In the genomic region with DNA sequence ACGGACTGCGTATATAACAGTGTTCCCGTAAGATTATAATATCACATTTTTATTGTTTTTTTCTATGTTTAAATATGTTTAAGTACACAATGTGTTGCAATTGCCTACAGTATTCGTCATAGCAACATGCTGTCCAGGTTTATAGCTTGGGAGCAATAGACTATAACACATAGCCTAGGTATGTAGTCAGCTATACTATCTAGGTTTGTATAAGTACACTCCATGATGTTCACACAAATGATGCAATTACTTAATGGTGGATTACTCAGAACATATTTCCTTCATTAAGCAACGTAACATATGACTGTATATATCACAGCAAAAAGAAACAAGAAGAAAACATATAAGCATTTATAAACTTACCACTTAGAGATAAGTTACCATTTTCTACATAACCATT, we compare ENCODE assay signal across 23 cellular contexts.
DNase-seq lines count a peak whose midpoint lies in the region; ATAC-seq, FAIRE-seq and TF ChIP-seq lines count a peak whose summit lies in the region.
"Had no signal": no experiment of that assay in that cellular context is flagged by ENCODE, and none has a peak within 500 bp of the region (broad histone marks: within the 10 kb centered on the region; RNA-seq: fewer than 3 reads in every experiment).

No MANE protein-coding gene starts in this region.

- H3K4me3 ChIP-seq in breast epithelium: no peak overlapping the region
- H3K4me3 ChIP-seq in epithelial cell of esophagus (ENCODE audit: low read length): no peak overlapping the region
- no peak overlapping the region for H3K4me3 ChIP-seq in keratinocyte (ENCODE audit: control insufficient read depth in 2 of 3, extremely low read depth in 1 of 3, insufficient read depth in 2 of 3, low read depth in 1 of 3, low read length in 3 of 3)
- no peak overlapping the region for H3K4me3 ChIP-seq in aorta (ENCODE audit: low read length in 2 of 2)
- H3K4me3 ChIP-seq: BLaER1, GM12878, HAP-1 had no signal

- H3K4me3 Mint-ChIP-seq in MCF 10A (ENCODE audit: unreplicated experiment): no peak overlapping the region
- H3K4me3 Mint-ChIP-seq: B cell; CD4-positive, CD25-positive, alpha-beta regulatory T cell; CD8-positive, alpha-beta T cell; HFFc6 had no signal

- CTCF ChIA-PET in MCF 10A (lab: Yijun Ruan, JAX): no interaction called here

- no peaks in the 10 kb centered on the region for H3K79me2 ChIP-seq in keratinocyte (ENCODE audit: control insufficient read depth, insufficient read depth, low read length)

- H3K9me1 ChIP-seq in keratinocyte (ENCODE audit: control insufficient read depth, extremely low read depth, insufficient read depth, low read length): no peaks in the 10 kb centered on the region

- H3K27me3 Mint-ChIP-seq in MCF 10A (ENCODE audit: insufficient read depth, unreplicated experiment): peaks cover 23% of the 10 kb centered on the region
- H3K27me3 Mint-ChIP-seq: B cell; CD4-positive, CD25-positive, alpha-beta regulatory T cell had no signal

- DNase-seq in MCF 10A (ENCODE audit: unreplicated experiment): peak; percentile 8
- DNase-seq in breast epithelium (ENCODE audit: low spot score in 2 of 2): no peak
- peak; percentile 87 for DNase-seq in epithelial cell of esophagus (ENCODE audit: low read depth)
- peak; percentile 21 for DNase-seq in keratinocyte (ENCODE audit: low read depth, low spot score)
- no peak for DNase-seq in amniotic stem cell (lab: John Stamatoyannopoulos, UW)
- DNase-seq in aorta: no peak
- DNase-seq: Caco-2; CD4-positive, CD25-positive, alpha-beta regulatory T cell; CD8-positive, alpha-beta T cell; DMS153; DND-41; GDM1; GOT3; HFFc6 had no signal

- H3K9me3 ChIP-seq in breast epithelium (no peaks in the 10 kb centered on the region), keratinocyte (ENCODE audit: control insufficient read depth, low read depth, low read length) (no peaks in the 10 kb centered on the region), aorta (ENCODE audit: control insufficient read depth, low read length) (peaks cover 4% of the 10 kb centered on the region)
- H3K9me3 ChIP-seq: BLaER1, Caco-2, HAP-1 had no signal

- WGBS in aorta, 2 donors: 83 to 87% methylated on average over 5 of the region's 5 CpGs

- H3K27ac Mint-ChIP-seq in MCF 10A (ENCODE audit: low read depth, unreplicated experiment): no peak overlapping the region
- H3K27ac Mint-ChIP-seq: B cell; CD4-positive, CD25-positive, alpha-beta regulatory T cell; CD8-positive, alpha-beta T cell; HFFc6 had no signal

- H3K27me3 ChIP-seq in breast epithelium: no peaks in the 10 kb centered on the region
- H3K27me3 ChIP-seq in keratinocyte (ENCODE audit: control insufficient read depth, extremely low read depth, insufficient read depth, low read length): no peaks in the 10 kb centered on the region
- H3K27me3 ChIP-seq in aorta (ENCODE audit: control insufficient read depth in 1 of 2, insufficient read depth in 2 of 2, low read length in 1 of 2): no peaks in the 10 kb centered on the region
- H3K27me3 ChIP-seq: BLaER1 had no signal

- no peaks in the 10 kb centered on the region for H3K36me3 Mint-ChIP-seq in MCF 10A (ENCODE audit: insufficient read depth, unreplicated experiment)
- H3K36me3 Mint-ChIP-seq: CD4-positive, CD25-positive, alpha-beta regulatory T cell; CD8-positive, alpha-beta T cell had no signal

- no peaks in the 10 kb centered on the region for H3K4me1 ChIP-seq in breast epithelium
- peaks cover 9% of the 10 kb centered on the region for H3K4me1 ChIP-seq in keratinocyte (ENCODE audit: control insufficient read depth, extremely low read depth, insufficient read depth, low read length)
- no peaks in the 10 kb centered on the region for H3K4me1 ChIP-seq in aorta (ENCODE audit: control insufficient read depth in 1 of 2, insufficient read depth in 2 of 2, low read length in 2 of 2)
- H3K4me1 ChIP-seq: BLaER1, Caco-2, HAP-1 had no signal

- intact Hi-C loops in MCF 10A (cut with micrococcal nuclease) (no loop called here), breast epithelium (cut with DNase I; ENCODE audit: low total_unique reads) (no loop called here), aorta (cut with DNase I) (no loop called here)

- TF ChIP-seq POLR2A in breast epithelium (IDR thresholded peaks at IDR 0.05): no peak

- H3K36me3 ChIP-seq in breast epithelium (no peaks in the 10 kb centered on the region), keratinocyte (ENCODE audit: control insufficient read depth in 2 of 2, extremely low read depth in 1 of 2, insufficient read depth in 2 of 2, low read length in 2 of 2) (no peaks in the 10 kb centered on the region), aorta (ENCODE audit: control insufficient read depth in 1 of 2, insufficient read depth in 2 of 2, low read length in 1 of 2) (no peaks in the 10 kb centered on the region)
- H3K36me3 ChIP-seq: BLaER1, HAP-1 had no signal

- TF ChIP-seq CTCF in MCF 10A (IDR thresholded peaks at IDR 0.05; ENCODE audit: unreplicated experiment) (no peak), breast epithelium (IDR thresholded peaks at IDR 0.05) (no peak), epithelial cell of esophagus (IDR thresholded peaks at IDR 0.05; ENCODE audit: insufficient read depth, low read depth, low read length, missing control alignments) (no peak), keratinocyte (optimal IDR thresholded peaks at IDR 0.05 in 1 of 3, IDR thresholded peaks at IDR 0.05 in 1 of 3, conservative IDR thresholded peaks at IDR 0.05 in 1 of 3; ENCODE audit: extremely low read depth in 1 of 3, insufficient read depth in 2 of 3, low read length in 3 of 3) (no peak)

- no peak overlapping the region for H3K9ac ChIP-seq in keratinocyte (ENCODE audit: control insufficient read depth, extremely low read depth, insufficient read depth, low read length)
- H3K9ac ChIP-seq: BLaER1 had no signal

- dilution Hi-C loops in keratinocyte (cut with MboI; ENCODE audit: extremely low pct_ligation_motif_present, low sequenced_read_pairs): no loop called here

- H3K4me1 Mint-ChIP-seq in MCF 10A (ENCODE audit: insufficient read depth, unreplicated experiment): peaks cover 12% of the 10 kb centered on the region
- H3K4me1 Mint-ChIP-seq: B cell; CD4-positive, CD25-positive, alpha-beta regulatory T cell had no signal

- H2AFZ ChIP-seq in keratinocyte (ENCODE audit: control insufficient read depth, low read length): no peak overlapping the region

- no peak for FAIRE-seq in keratinocyte (lab: Jason Lieb, UNC)
- FAIRE-seq: A204.1, GM12878, GM18507, H54 had no signal

- H3K4me2 ChIP-seq in keratinocyte (ENCODE audit: control insufficient read depth, extremely low read depth, insufficient read depth, low read depth, low read length): no peak overlapping the region
- H3K4me2 ChIP-seq: BLaER1 had no signal

- H4K20me1 ChIP-seq in keratinocyte (ENCODE audit: control insufficient read depth, extremely low read depth, insufficient read depth, low read length): no peaks in the 10 kb centered on the region
- H4K20me1 ChIP-seq: BLaER1 had no signal

- no peak for ATAC-seq in aorta (ENCODE audit: low FRiP score)
- ATAC-seq: CD8-positive, alpha-beta T cell; GM12878 had no signal

- POLR2A ChIA-PET in MCF 10A (lab: Yijun Ruan, JAX): no interaction called here

- H3K9me3 Mint-ChIP-seq in MCF 10A (ENCODE audit: unreplicated experiment): no peaks in the 10 kb centered on the region
- H3K9me3 Mint-ChIP-seq: CD8-positive, alpha-beta T cell had no signal

- no TSS peak for BruUV-seq in MCF 10A (replicated peaks; lab: Mats Ljungman, UMichigan)

- H3K27ac ChIP-seq in breast epithelium (no peak overlapping the region), keratinocyte (ENCODE audit: control insufficient read depth, insufficient read depth, low read length) (no peak overlapping the region), aorta (ENCODE audit: low read depth in 1 of 2, low read length in 2 of 2) (no peak overlapping the region)
- H3K27ac ChIP-seq: 22Rv1, BLaER1, C4-2B had no signal

Comparison
In these comparisons a context has a peak if more than half of its experiments do, and no peak if none do; other contexts are left out.
1. DNase-seq: peak in MCF 10A (single experiment), epithelial cell of esophagus (single experiment) and keratinocyte (single experiment); none in breast epithelium (0 of 2), amniotic stem cell (single experiment) and aorta (0 of 2).